In the genomic region with DNA sequence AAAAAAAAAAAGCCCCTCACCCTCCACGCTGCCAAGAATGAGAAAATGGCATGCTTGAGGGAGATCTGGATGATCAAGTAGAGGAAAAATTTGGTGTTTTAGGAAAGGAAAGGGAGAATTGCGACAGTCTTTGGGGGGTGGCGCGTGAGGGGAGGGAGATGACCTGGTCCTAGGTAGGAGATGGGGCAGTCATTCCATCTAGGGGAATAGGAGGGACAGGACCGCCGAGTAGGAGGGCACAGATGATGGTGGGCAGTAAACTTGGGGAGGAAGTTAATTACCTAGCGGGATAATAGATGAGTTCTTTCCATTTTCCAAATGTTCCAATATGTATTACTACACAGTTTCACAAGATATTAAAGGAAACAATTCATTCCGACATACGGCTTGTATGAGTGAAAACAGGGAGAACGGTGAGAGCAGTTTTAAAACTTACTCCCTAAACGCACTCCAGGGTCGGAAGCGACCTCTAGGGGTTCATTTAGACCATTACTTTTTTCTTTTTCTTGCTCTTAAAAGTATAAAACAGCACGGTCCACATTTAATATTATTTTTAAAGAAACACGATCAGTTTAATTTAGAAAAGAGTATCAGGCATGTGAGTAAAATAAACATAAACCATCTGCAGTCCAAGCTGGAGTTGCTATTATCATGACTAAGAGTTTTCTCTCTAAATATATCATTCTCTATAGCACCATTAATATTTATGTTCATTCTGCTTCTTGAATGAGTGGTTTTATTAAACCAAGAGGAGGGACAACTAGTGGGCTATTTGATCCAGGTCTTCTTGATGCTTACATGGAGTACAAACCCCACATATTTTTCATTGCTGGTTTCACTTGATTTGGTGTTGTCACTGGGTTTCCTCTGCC, we compare ENCODE assay signal across 8 cellular contexts. TPM values are rescaled to one million over a fixed set of nuclear protein-coding genes. Genes with fewer than 3 reads are reported as not detected.
DNase-seq lines count a peak whose midpoint lies in the region; ATAC-seq and TF ChIP-seq lines count a peak whose summit lies in the region.

No MANE protein-coding gene starts in this region.

- H3K36me3 ChIP-seq in DND-41 (ENCODE audit: insufficient read depth, low read length) (no peaks in the 10 kb centered on the region; the same call in 1 of the 2 replicates), aorta (ENCODE audit: control insufficient read depth in 1 of 2, insufficient read depth in 2 of 2, low read length in 1 of 2) (no peaks in the 10 kb centered on the region)

- no peak overlapping the region for H3K27ac Mint-ChIP-seq in activated B cell treated with CpG ODN at 0.5 μM for 24 hours

- no peak overlapping the region for H2AFZ ChIP-seq in DND-41 (ENCODE audit: low read depth, low read length)

- no peaks in the 10 kb centered on the region for H3K27me3 ChIP-seq in DND-41 (ENCODE audit: insufficient read depth, low read length, poor library complexity)
- no peaks in the 10 kb centered on the region for H3K27me3 ChIP-seq in aorta (ENCODE audit: control insufficient read depth in 1 of 2, insufficient read depth in 2 of 2, low read length in 1 of 2)

- DNase-seq in DND-41 = peak; percentile 47
- DNase-seq in NCI-H1436 treated with DMSO at 0.1 percent for 48 hours (lab: John Stamatoyannopoulos, UW) = peak; percentile 7
- DNase-seq in activated B cell treated with CpG ODN at 0.5 μM for 24 hours = no peak
- peak; percentile 63 for DNase-seq in fibroblast of the conjunctiva (ENCODE audit: low read depth)
- DNase-seq in pons (ENCODE audit: low spot score) = peak; percentile 75
- DNase-seq in aorta = no peak

- peaks cover 14% of the 10 kb centered on the region for H3K27me3 Mint-ChIP-seq in activated B cell treated with CpG ODN at 0.5 μM for 24 hours

- H3K36me3 Mint-ChIP-seq in activated B cell treated with CpG ODN at 0.5 μM for 24 hours (ENCODE audit: low read depth) = peaks cover 5% of the 10 kb centered on the region

- TF ChIP-seq CTCF in 22Rv1 (IDR thresholded peaks at IDR 0.05) = peak; percentile 89
- TF ChIP-seq CTCF in DND-41 (IDR thresholded peaks at IDR 0.05; ENCODE audit: borderline replicate concordance, extremely low read depth, low read length, poor library complexity, severe bottlenecking) = peak; percentile 75
- peak; percentile 65 for TF ChIP-seq CTCF in activated B cell treated with CpG ODN at 0.5 μM for 24 hours (IDR thresholded peaks at IDR 0.05)

- peak overlapping the region; percentile 66 for H3K4me3 Mint-ChIP-seq in activated B cell treated with CpG ODN at 0.5 μM for 24 hours

- peaks cover 29% of the 10 kb centered on the region for H3K4me1 ChIP-seq in DND-41 (ENCODE audit: insufficient read depth, low read length)
- no peaks in the 10 kb centered on the region for H3K4me1 ChIP-seq in aorta (ENCODE audit: control insufficient read depth in 1 of 2, insufficient read depth in 2 of 2, low read length in 2 of 2)

- intact Hi-C loops in activated B cell treated with CpG ODN at 0.5 μM for 24 hours (cut with micrococcal nuclease) (loop anchor here (1.0 to 10.0 kb wide), 5 partner anchors 160 to 479 kb away; a partner anchor contains a TSS), aorta (cut with DNase I) (loop anchor here (5.0 to 10.0 kb wide), 2 partner anchors 161 to 431 kb away; a partner anchor contains a TSS)

- WGBS in aorta, 2 donors = 2 to 3% methylated on average over 15 of the region's 15 CpGs

- H3K9me3 ChIP-seq in DND-41 (ENCODE audit: insufficient read depth, low read length, severe bottlenecking) (no peaks in the 10 kb centered on the region), aorta (ENCODE audit: control insufficient read depth, low read length) (no peaks in the 10 kb centered on the region)

- ATAC-seq in DND-41 (ENCODE audit: insufficient read depth, low read depth) (no peak), activated B cell treated with CpG ODN at 0.5 μM for 24 hours (ENCODE audit: low read depth) (no peak), HG02571 (IDR thresholded peaks at IDR 0.05; ENCODE audit: unreplicated experiment) (no peak), aorta (ENCODE audit: low FRiP score) (no peak)

- H3K4me3 ChIP-seq in DND-41 (ENCODE audit: low read depth in 1 of 2, low read length in 2 of 2) = no peak overlapping the region
- H3K4me3 ChIP-seq in aorta (ENCODE audit: low read length in 2 of 2) = no peak overlapping the region

- H3K4me2 ChIP-seq in DND-41 (ENCODE audit: insufficient read depth, low read length) = peak overlapping the region; percentile 31

- POLR2A ChIA-PET in activated B cell treated with CpG ODN at 0.5 μM for 24 hours (lab: Charles Lee) = interaction anchor here (0.6 kb wide), 1 partner anchor 19 kb away, joined by 3 read pairs; no protein-coding TSS in a partner anchor

- peaks cover 16% of the 10 kb centered on the region for H3K79me2 ChIP-seq in DND-41 (ENCODE audit: insufficient read depth, low read length)

- CTCF ChIA-PET in activated B cell treated with CpG ODN at 0.5 μM for 24 hours (lab: Charles Lee) = interaction anchor here (1.1 to 1.4 kb wide), 2 partner anchors 92 to 161 kb away, joined by 4 read pairs; no protein-coding TSS in a partner anchor

- no peak overlapping the region for H3K9ac ChIP-seq in DND-41 (ENCODE audit: low read depth, low read length)

- H4K20me1 ChIP-seq in DND-41 (ENCODE audit: insufficient read depth, low read length) = no peaks in the 10 kb centered on the region

- H3K27ac ChIP-seq in 22Rv1 (no peak overlapping the region), DND-41 (ENCODE audit: low read length) (no peak overlapping the region), aorta (ENCODE audit: low read depth in 1 of 2, low read length in 2 of 2) (no peak overlapping the region)

- H3K4me1 Mint-ChIP-seq in activated B cell treated with CpG ODN at 0.5 μM for 24 hours = peaks cover 24% of the 10 kb centered on the region

- H3K9me3 Mint-ChIP-seq in activated B cell treated with CpG ODN at 0.5 μM for 24 hours = no peaks in the 10 kb centered on the region

RNA-seq across cellular contexts. Expression of a gene that starts 3.0 kb away (rescaled TPM):
- 7.9 and 10.5 TPM in 2 replicates for total RNA-seq in activated B cell treated with CpG ODN at 0.5 μM for 24 hours
- 10 to 100 TPM; 13.2 to 22.5 TPM for total RNA-seq in aorta
- polyA plus RNA-seq in aorta = 1 to 10 TPM; 4.4 to 8.1 TPM

RNA-seq across cellular contexts. Expression of a gene that starts 11.5 kb away (rescaled TPM):
- total RNA-seq in activated B cell treated with CpG ODN at 0.5 μM for 24 hours (0.34 and 0.47 TPM in 2 replicates), aorta (10 to 100 TPM in 1 of 2 donors, 1 to 10 TPM in 1; 9.0 to 10.2 TPM)
- 1 to 10 TPM; 4.1 to 8.1 TPM for polyA plus RNA-seq in aorta

RNA-seq across cellular contexts. Expression of a gene that starts 41.1 kb away (rescaled TPM):
- total RNA-seq in activated B cell treated with CpG ODN at 0.5 μM for 24 hours (not detected in 2 replicates), aorta (not detected)
- polyA plus RNA-seq in aorta = 10 to 100 TPM in 1 of 2 donors, not detected in 1; 16.8 TPM

Comparison
In these comparisons a context has a peak if more than half of its experiments do, and no peak if none do; other contexts are left out.
1. DNase-seq: peak in DND-41 (single experiment), NCI-H1436 treated with DMSO at 0.1 percent for 48 hours (single experiment), fibroblast of the conjunctiva (single experiment) and pons (single experiment); none in activated B cell treated with CpG ODN at 0.5 μM for 24 hours (single experiment) and aorta (0 of 2).
2. Peak in every context shown above with its lines, with median percentiles within 50 percentile points of each other: CTCF ChIP-seq.